2 cellular contexts compared by ENCODE assay signal in genomic region chr1:154193821-154194220, GRCh38.
TF ChIP-seq lines count a peak whose summit lies in the region.

No MANE protein-coding gene starts in this region.

TF ChIP-seq in A549, 52 proteins besides CTCF, POLR2A, EP300 and RAD21 (continued from another document):
- TF ChIP-seq FOXS1 (CRISPR knock-in tag; IDR thresholded peaks at IDR 0.05): no peak
- TF ChIP-seq RCOR1 (IDR thresholded peaks at IDR 0.05; ENCODE audit: low read depth, low read length): no peak
- TF ChIP-seq CBX2 (IDR thresholded peaks at IDR 0.05; ENCODE audit: borderline replicate concordance, low read depth): no peak
- no peak for TF ChIP-seq KDM1A (IDR thresholded peaks at IDR 0.05; ENCODE audit: low read depth)
- TF ChIP-seq HOXA7 (CRISPR knock-in tag; IDR thresholded peaks at IDR 0.05): no peak
- no peak for TF ChIP-seq ZSCAN20 (CRISPR knock-in tag; IDR thresholded peaks at IDR 0.05)
- no peak for TF ChIP-seq ZC3H11A (IDR thresholded peaks at IDR 0.05)
- no peak for TF ChIP-seq ATOH8 (CRISPR knock-in tag; IDR thresholded peaks at IDR 0.05; ENCODE audit: low read depth)
- no peak for TF ChIP-seq BHLHE40 (IDR thresholded peaks at IDR 0.05; ENCODE audit: low read depth, low read length)
- no peak for TF ChIP-seq EHMT2 (IDR thresholded peaks at IDR 0.05; ENCODE audit: low read depth)
- TF ChIP-seq FOSL2 (IDR thresholded peaks at IDR 0.05): no peak
- no peak for TF ChIP-seq FOSL2 (CRISPR knock-in tag; IDR thresholded peaks at IDR 0.05)
- no peak for TF ChIP-seq HEYL (CRISPR knock-in tag; IDR thresholded peaks at IDR 0.05)

TF ChIP-seq in HEK293T, 16 proteins besides CTCF, POLR2A, EP300 and RAD21 (continued from another document):
- TF ChIP-seq FOXM1 (IDR thresholded peaks at IDR 0.05; ENCODE audit: borderline replicate concordance): no peak
- no peak for TF ChIP-seq L3MBTL2 (conservative IDR thresholded peaks at IDR 0.05)
- no peak for TF ChIP-seq BHLHE40 (IDR thresholded peaks at IDR 0.05; ENCODE audit: borderline replicate concordance)
- TF ChIP-seq SUZ12 (IDR thresholded peaks at IDR 0.05): no peak
- TF ChIP-seq LEF1 (IDR thresholded peaks at IDR 0.05; ENCODE audit: borderline replicate concordance): no peak
- no peak for TF ChIP-seq ARNT (IDR thresholded peaks at IDR 0.05)
- no peak for TF ChIP-seq HDGF (IDR thresholded peaks at IDR 0.05; ENCODE audit: borderline replicate concordance)
